ENCODE assay signal across 23 cellular contexts in the genomic region with DNA sequence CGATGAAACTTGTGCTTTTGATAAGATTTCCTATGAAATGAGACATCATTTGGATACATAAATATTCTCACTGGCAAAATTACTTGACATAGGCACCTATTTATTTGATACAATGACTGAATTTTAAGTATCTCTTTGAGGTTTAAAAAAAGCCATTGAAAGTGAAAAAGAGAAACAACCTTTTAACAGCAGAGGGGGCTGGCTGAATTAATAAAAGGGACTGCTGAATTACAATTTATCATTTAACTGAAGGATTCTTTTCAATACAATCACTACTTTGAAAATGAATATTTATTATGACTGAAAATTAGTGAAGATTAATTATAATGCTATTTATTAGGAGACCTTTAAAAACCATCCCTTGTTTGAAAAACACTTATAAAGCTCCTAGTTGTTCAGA.
DNase-seq lines count a peak whose midpoint lies in the region; ATAC-seq, FAIRE-seq and TF ChIP-seq lines count a peak whose summit lies in the region.
"Had no signal": no experiment of that assay in that cellular context is flagged by ENCODE, and none has a peak within 500 bp of the region (broad histone marks: within the 10 kb centered on the region; RNA-seq: fewer than 3 reads in every experiment).

No MANE protein-coding gene starts in this region.

- TF ChIP-seq RAD21 in GM12878 (IDR thresholded peaks at IDR 0.05; ENCODE audit: insufficient read depth, low read depth, low read length), result 0 out of 2 replicates have a peak, but pooled peaks have one; percentile 4

- H3K4me3 ChIP-seq in HUES6 (ENCODE audit: low read depth, low read length) (peak overlapping the region; percentile 10; the same call in 1 of the 2 replicates), GM12878 (no peak overlapping the region), breast epithelium (no peak overlapping the region)
- H3K4me3 ChIP-seq: HAP-1 had no signal

- DNase-seq in DMS79 (lab: John Stamatoyannopoulos, UW), result peak; percentile 3
- no peak for DNase-seq in GM12878 (ENCODE audit: low read depth, low spot score)
- peak; percentile 5 for DNase-seq in midbrain (lab: John Stamatoyannopoulos, UW)
- no peak for DNase-seq in SKM-1 (lab: John Stamatoyannopoulos, UW; ENCODE audit: unreplicated experiment)
- DNase-seq in NCI-H82 (lab: John Stamatoyannopoulos, UW), result no peak
- DNase-seq in breast epithelium (ENCODE audit: low spot score in 2 of 2), result no peak
- DNase-seq: NCI-H1092 treated with DMSO at 0.1 percent for 48 hours, NCI-H146, NCI-H2029 treated with DMSO at 0.1 percent for 48 hours, NCI-H510A, NCI-H748 treated with DMSO at 0.1 percent for 48 hours, RPMI8226, SHP77 treated with DMSO at 0.1 percent for 48 hours, SK-N-SH, T-helper 1 cell had no signal

- H3K27ac ChIP-seq in HUES6 (ENCODE audit: low read depth, low read length), result peak overlapping the region; percentile 94
- no peak overlapping the region for H3K27ac ChIP-seq in GM12878 (ENCODE audit: control insufficient read depth, insufficient read depth)
- no peak overlapping the region for H3K27ac ChIP-seq in breast epithelium
- H3K27ac ChIP-seq: C4-2B, HL-60 had no signal

- CTCF ChIA-PET in GM12878 (lab: Yijun Ruan, JAX), result interaction anchor here (0.6 to 5.5 kb wide), 13 partner anchors 12 to 968 kb away, joined by 3 to 45 read pairs (median 4); no protein-coding TSS in a partner anchor

- no peak for TF ChIP-seq POLR2A in GM12878 (IDR thresholded peaks at IDR 0.05; ENCODE audit: low read depth, low read length)
- TF ChIP-seq POLR2A in breast epithelium (IDR thresholded peaks at IDR 0.05), result no peak

- FAIRE-seq in GM12878 (lab: Jason Lieb, UNC), result no peak
- FAIRE-seq: G401.6, GM19239, HTR-8/SVneo had no signal

- H3K36me3 ChIP-seq in HUES6 (ENCODE audit: control insufficient read depth, insufficient read depth, low read length) (no peaks in the 10 kb centered on the region), GM12878 (ENCODE audit: control insufficient read depth in 2 of 2, insufficient read depth in 2 of 2, low read length in 1 of 2) (no peaks in the 10 kb centered on the region; a peak in 2 of 4 replicates), breast epithelium (no peaks in the 10 kb centered on the region)
- H3K36me3 ChIP-seq: HAP-1 had no signal

- no peak for ATAC-seq in GM12878
- no peak for ATAC-seq in GM19351 (IDR thresholded peaks at IDR 0.05; ENCODE audit: unreplicated experiment)

- TF ChIP-seq EP300 in GM12878 (IDR thresholded peaks at IDR 0.05; ENCODE audit: borderline replicate concordance in 1 of 2, control insufficient read depth in 1 of 2, low read depth in 2 of 2, low read length in 2 of 2), result no peak

- H3K4me2 ChIP-seq in GM12878 (ENCODE audit: control insufficient read depth, insufficient read depth), result no peak overlapping the region
- H3K4me2 ChIP-seq: SK-N-SH had no signal

- H2AFZ ChIP-seq in GM12878 (ENCODE audit: control insufficient read depth, low read depth, low read length), result no peak overlapping the region

- SMC1A ChIA-PET in GM12878 (lab: Charles Lee; ENCODE audit: uncharacterized antibody, unreplicated experiment), result interaction anchor here (0.7 to 3.5 kb wide), 19 partner anchors 11 to 938 kb away, joined by 3 to 23 read pairs (median 3); no protein-coding TSS in a partner anchor

- POLR2A ChIA-PET in GM12878 (lab: Charles Lee), result interaction anchor here (1.4 kb wide), 1 partner anchor 11 kb away, joined by 3 read pairs; no protein-coding TSS in a partner anchor

- H3K27me3 ChIP-seq in HUES6 (ENCODE audit: control insufficient read depth, insufficient read depth, low read length) (no peaks in the 10 kb centered on the region), GM12878 (replicated peaks in 1 of 2; ENCODE audit: control insufficient read depth in 2 of 2, insufficient read depth in 2 of 2, low read length in 1 of 2) (no peaks in the 10 kb centered on the region), breast epithelium (no peaks in the 10 kb centered on the region)

- in situ Hi-C loops in GM12878 (cut with MboI), result no loop called here

- H3K4me1 ChIP-seq in HUES6 (ENCODE audit: control insufficient read depth, insufficient read depth, low read length) (peaks cover 54% of the 10 kb centered on the region), GM12878 (ENCODE audit: control insufficient read depth, insufficient read depth, low read length) (no peaks in the 10 kb centered on the region), breast epithelium (no peaks in the 10 kb centered on the region)

- H3K9ac ChIP-seq in HUES6 (ENCODE audit: low read length) (peak overlapping the region; percentile 35), GM12878 (ENCODE audit: control insufficient read depth, insufficient read depth, low read length) (no peak overlapping the region)
- H3K9ac ChIP-seq: SK-N-SH had no signal

- H4K20me1 ChIP-seq in GM12878 (ENCODE audit: control insufficient read depth, insufficient read depth), result no peaks in the 10 kb centered on the region

- no TSS peak for BruUV-seq in GM12878 (replicated peaks; lab: Mats Ljungman, UMichigan)

- peaks cover 4% of the 10 kb centered on the region; the same call in 1 of the 2 replicates for H3K9me3 ChIP-seq in HUES6 (ENCODE audit: control insufficient read depth, insufficient read depth, low read depth, low read length)
- no peaks in the 10 kb centered on the region for H3K9me3 ChIP-seq in GM12878 (replicated peaks; ENCODE audit: control insufficient read depth, insufficient read depth, low read length)
- no peaks in the 10 kb centered on the region for H3K9me3 ChIP-seq in breast epithelium
- H3K9me3 ChIP-seq: HAP-1, SK-N-SH had no signal

- 5% methylated on average over 1 of the region's 1 CpG for WGBS in GM12878 (ENCODE audit: insufficient coverage, insufficient replicate concordance, low lambda C conversion rate, missing lambda C conversion rate)

- no peaks in the 10 kb centered on the region for H3K79me2 ChIP-seq in GM12878 (ENCODE audit: control insufficient read depth, insufficient read depth, low read length)

- intact Hi-C loops in GM12878 (cut with micrococcal nuclease; ENCODE audit: unreplicated experiment) (no loop called here), breast epithelium (cut with DNase I; ENCODE audit: low total_unique reads) (no loop called here)

- no peak; a peak in 1 of 6 replicates for TF ChIP-seq CTCF in GM12878 (IDR thresholded peaks at IDR 0.05 in 2 of 3, conservative IDR thresholded peaks at IDR 0.05 in 1 of 3; ENCODE audit: control insufficient read depth in 2 of 3, extremely low read depth in 1 of 3, insufficient read depth in 1 of 3, low read depth in 3 of 3, low read length in 3 of 3)
- no peak for TF ChIP-seq CTCF in breast epithelium (IDR thresholded peaks at IDR 0.05)

- RAD21 ChIA-PET in GM12878 (lab: Charles Lee; ENCODE audit: unreplicated experiment), result interaction anchor here (0.7 to 2.3 kb wide), 9 partner anchors 11 to 938 kb away, joined by 3 to 10 read pairs (median 5); no protein-coding TSS in a partner anchor

TF ChIP-seq in GM12878, 131 proteins besides CTCF, POLR2A, EP300 and RAD21:
- TF ChIP-seq SMC3 (IDR thresholded peaks at IDR 0.05; ENCODE audit: borderline replicate concordance, low read length) (peak; percentile 31; the same call in 1 of the 2 replicates), HDAC6 (IDR thresholded peaks at IDR 0.05; ENCODE audit: unreplicated experiment) (no peak)

Comparison
In these comparisons a context has a peak if more than half of its experiments do, and no peak if none do; other contexts are left out.
1. DNase-seq: peak in DMS79 (single experiment) and midbrain (single experiment); none in GM12878 (single experiment), SKM-1 (single experiment), NCI-H82 (single experiment) and breast epithelium (0 of 2).